In genomic region chr12:120261951-120262851, GRCh38 we compare ENCODE assay signal across 6 cellular contexts. TPM values are rescaled to one million over a fixed set of nuclear protein-coding genes. Genes with fewer than 3 reads are reported as not detected.
A peak's percentile ranks its signal among the peaks of the same experiment; 100 is the strongest.
DNase-seq lines count a peak whose midpoint lies in the region; ATAC-seq and TF ChIP-seq lines count a peak whose summit lies in the region.

No MANE protein-coding gene starts in this region.

- 38% methylated on average over 10 of the region's 10 CpGs for WGBS in prostate gland

- DNase-seq in Jurkat, Clone E6-1 (ENCODE audit: low read depth, low spot score) = peak; percentile 24
- DNase-seq in colonic mucosa (peak; percentile 38), prostate gland (ENCODE audit: low spot score) (peak; percentile 42), D341Med (ENCODE audit: low spot score) (no peak)

- H3K27me3 ChIP-seq in colonic mucosa (no peaks in the 10 kb centered on the region), prostate gland (replicated peaks; ENCODE audit: insufficient read depth) (no peaks in the 10 kb centered on the region)

- H3K9ac ChIP-seq in colonic mucosa (ENCODE audit: low read depth in 2 of 2, low read length in 2 of 2) = no peak overlapping the region

- intact Hi-C loops in colonic mucosa (cut with DNase I) = no loop called here
- intact Hi-C loops in prostate gland (cut with DNase I) = no loop called here

- H3K4me3 ChIP-seq in Jurkat, Clone E6-1 (ENCODE audit: low read length) = no peak overlapping the region
- H3K4me3 ChIP-seq in colonic mucosa (peak overlapping the region; percentile 6), prostate gland (peak overlapping the region in 1 of 2 donors; percentile 67)

- H3K36me3 ChIP-seq in colonic mucosa = no peaks in the 10 kb centered on the region
- H3K36me3 ChIP-seq in prostate gland = no peaks in the 10 kb centered on the region

- H3K9me3 ChIP-seq in colonic mucosa (no peaks in the 10 kb centered on the region), prostate gland (no peaks in the 10 kb centered on the region)

- peak overlapping the region; percentile 39 for H3K27ac ChIP-seq in colonic mucosa
- H3K27ac ChIP-seq in prostate gland = peak overlapping the region; percentile 89 to 94

- TF ChIP-seq POLR2A in prostate gland (IDR thresholded peaks at IDR 0.05) = no peak

- ATAC-seq in HG03196 (IDR thresholded peaks at IDR 0.05; ENCODE audit: unreplicated experiment) (no peak), GM21786 (IDR thresholded peaks at IDR 0.05; ENCODE audit: unreplicated experiment) (no peak)

- TF ChIP-seq CTCF in colonic mucosa (IDR thresholded peaks at IDR 0.05) = no peak
- no peak for TF ChIP-seq CTCF in prostate gland (IDR thresholded peaks at IDR 0.05)

- peaks cover 18% of the 10 kb centered on the region for H3K4me1 ChIP-seq in colonic mucosa
- H3K4me1 ChIP-seq in prostate gland (replicated peaks) = peaks cover 25% of the 10 kb centered on the region

RNA-seq across cellular contexts. Expression of gene PXN, which starts 3.3 kb away (rescaled TPM):
- polyA plus RNA-seq in Jurkat, Clone E6-1 (2012; ENCODE audit: insufficient read depth, insufficient read length) = 11.7 TPM
- total RNA-seq in colonic mucosa (100 to 1,000 TPM; 133 to 142 TPM), prostate gland (100 to 1,000 TPM in 1 of 2 donors, 10 to 100 TPM in 1; 58.3 to 113 TPM)

RNA-seq across cellular contexts. Expression of gene RNU4-2, which starts 29.5 kb away (rescaled TPM):
- 8.1 TPM for polyA plus RNA-seq in Jurkat, Clone E6-1 (2012; ENCODE audit: insufficient read depth, insufficient read length)
- total RNA-seq in colonic mucosa (1,000 to 10,000 TPM; 2,653 to 6,886 TPM), prostate gland (under 1 TPM; under 0.01 TPM)

RNA-seq across cellular contexts. Expression of gene RNU4-1, which starts 30.8 kb away (rescaled TPM):
- not detected for polyA plus RNA-seq in Jurkat, Clone E6-1 (2012; ENCODE audit: insufficient read depth, insufficient read length)
- total RNA-seq in colonic mucosa (1,000 to 10,000 TPM; 1,555 to 3,531 TPM), prostate gland (under 1 TPM; under 0.01 TPM)

RNA-seq across cellular contexts. Expression of gene SIRT4, which starts 39.9 kb away (rescaled TPM):
- polyA plus RNA-seq in Jurkat, Clone E6-1 (2012; ENCODE audit: insufficient read depth, insufficient read length) = 4.3 TPM
- total RNA-seq in colonic mucosa = 1 to 10 TPM; 1.3 to 1.6 TPM
- 1 to 10 TPM in 1 of 2 donors, under 1 TPM in 1; 0.96 to 2.2 TPM for total RNA-seq in prostate gland

Comparison
In these comparisons a context has a peak if more than half of its experiments do, and no peak if none do; other contexts are left out.
1. RNA of gene RNU4-2, which starts 29.5 kb away (total RNA-seq): 2,653 to 6,886 TPM in colonic mucosa; under 0.01 TPM in prostate gland; every median in the first group is over 1,000 times any median in the second.
2. RNA of gene RNU4-1, which starts 30.8 kb away (total RNA-seq): 1,555 to 3,531 TPM in colonic mucosa; under 0.01 TPM in prostate gland; every median in the first group is over 1,000 times any median in the second.